In the genomic region with DNA sequence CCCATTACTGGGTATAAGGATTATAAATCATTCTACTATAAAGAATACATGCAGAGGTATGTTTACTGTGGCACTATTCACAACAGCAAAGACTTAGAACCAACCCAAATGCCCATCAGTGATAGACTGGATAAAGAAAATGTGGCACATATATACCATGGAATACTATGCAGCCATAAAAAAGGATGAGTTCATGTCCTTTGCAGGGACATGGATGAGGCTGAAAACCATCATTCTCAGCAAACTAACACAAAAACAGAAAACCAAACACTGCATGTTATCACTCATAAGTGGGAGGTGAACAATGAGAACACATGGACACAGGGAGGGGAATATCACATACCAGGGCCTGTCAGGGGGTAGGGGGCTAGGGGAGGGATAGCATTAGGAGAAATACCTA, we compare ENCODE assay signal across 1 cellular context. TPM values are rescaled to one million over a fixed set of nuclear protein-coding genes. Genes with fewer than 3 reads are reported as not detected.
"Had no signal": no experiment of that assay in that cellular context is flagged by ENCODE, and none has a peak within 500 bp of the region (broad histone marks: within the 10 kb centered on the region; RNA-seq: fewer than 3 reads in every experiment).

No MANE protein-coding gene starts in this region.

RNA-seq across cellular contexts. Expression of a gene that starts 7.3 kb away (rescaled TPM):
- total RNA-seq: OCI-LY7 had no signal
